20 cellular contexts compared by ENCODE assay signal in genomic region chr3:13800064-13800463, GRCh38.
DNase-seq lines count a peak whose midpoint lies in the region; ATAC-seq and TF ChIP-seq lines count a peak whose summit lies in the region.
"Had no signal": no experiment of that assay in that cellular context is flagged by ENCODE, and none has a peak within 500 bp of the region (broad histone marks: within the 10 kb centered on the region; RNA-seq: fewer than 3 reads in every experiment).

No MANE protein-coding gene starts in this region.

- ATAC-seq in body of pancreas (peak; percentile 68), gastroesophageal sphincter (no peak), left cardiac atrium (no peak)

- no peaks in the 10 kb centered on the region for H3F3A ChIP-seq in neural progenitor cell (ENCODE audit: low read depth)

- no peaks in the 10 kb centered on the region for H3K36me3 ChIP-seq in body of pancreas (replicated peaks in 1 of 2; ENCODE audit: insufficient read depth in 1 of 2, low read depth in 2 of 2)
- H3K36me3 ChIP-seq in neural progenitor cell = no peaks in the 10 kb centered on the region
- no peaks in the 10 kb centered on the region for H3K36me3 ChIP-seq in gastroesophageal sphincter
- no peaks in the 10 kb centered on the region for H3K36me3 ChIP-seq in Peyer's patch
- H3K36me3 ChIP-seq: BE2C, BLaER1 had no signal

- no peak overlapping the region for H2AFZ ChIP-seq in neural progenitor cell (replicated peaks)

- H3K27ac Mint-ChIP-seq in neural progenitor cell = peak overlapping the region; percentile 12
- no peak overlapping the region for H3K27ac Mint-ChIP-seq in endothelial cell (ENCODE audit: unreplicated experiment)
- H3K27ac Mint-ChIP-seq: CD4-positive, alpha-beta memory T cell; CD8-positive, alpha-beta memory T cell had no signal

- DNase-seq in body of pancreas (peak; percentile 47 to 75 (median 64)), neural progenitor cell (ENCODE audit: low spot score) (no peak), posterior vena cava (ENCODE audit: low spot score) (peak; percentile 36), endothelial cell (ENCODE audit: low spot score) (no peak), Peyer's patch (no peak), left cardiac atrium (no peak)
- DNase-seq: 8988T; ACHN; BE2C; C1 segment of cervical spinal cord; Caco-2; Calu3; CD4-positive, alpha-beta memory T cell; CD4-positive, CD25-positive, alpha-beta regulatory T cell; DMS79 treated with DMSO at 0.1 percent for 48 hours; GF-D8 had no signal

- H3K27me3 Mint-ChIP-seq in neural progenitor cell (ENCODE audit: insufficient read depth, low read depth) (peaks cover 5% of the 10 kb centered on the region), endothelial cell (ENCODE audit: unreplicated experiment) (peaks cover 4% of the 10 kb centered on the region)
- H3K27me3 Mint-ChIP-seq: CD4-positive, CD25-positive, alpha-beta regulatory T cell had no signal

- no peaks in the 10 kb centered on the region for H4K20me1 ChIP-seq in neural progenitor cell (ENCODE audit: low read depth)
- H4K20me1 ChIP-seq: BLaER1 had no signal

- H3K27me3 ChIP-seq in body of pancreas (no peaks in the 10 kb centered on the region), neural progenitor cell (no peaks in the 10 kb centered on the region), gastroesophageal sphincter (peaks cover 42% of the 10 kb centered on the region), Peyer's patch (no peaks in the 10 kb centered on the region)
- H3K27me3 ChIP-seq: BE2C, BLaER1 had no signal

- H3K27ac ChIP-seq in body of pancreas = no peak overlapping the region
- no peak overlapping the region for H3K27ac ChIP-seq in neural progenitor cell
- no peak overlapping the region for H3K27ac ChIP-seq in gastroesophageal sphincter
- H3K27ac ChIP-seq in Peyer's patch = no peak overlapping the region
- H3K27ac ChIP-seq: BLaER1 had no signal

- H3K9me3 Mint-ChIP-seq in neural progenitor cell (peaks cover 3% of the 10 kb centered on the region), endothelial cell (ENCODE audit: unreplicated experiment) (no peaks in the 10 kb centered on the region)
- H3K9me3 Mint-ChIP-seq: CD8-positive, alpha-beta memory T cell had no signal

- H3K79me2 ChIP-seq in neural progenitor cell (ENCODE audit: low read depth) = no peaks in the 10 kb centered on the region

- WGBS in body of pancreas, 2 donors = 39 to 41% methylated on average over 5 to 6 of the region's 6 CpGs
- 50 to 100% methylated on average over 1 of the region's 6 CpGs for WGBS in gastroesophageal sphincter (ENCODE audit: low coverage in 1 of 2), 2 donors

- no peak overlapping the region for H3K9ac ChIP-seq in neural progenitor cell
- H3K9ac ChIP-seq: BLaER1 had no signal

- TF ChIP-seq EP300 in gastroesophageal sphincter (IDR thresholded peaks at IDR 0.05) = no peak

- peaks cover 14% of the 10 kb centered on the region for H3K4me1 ChIP-seq in body of pancreas
- no peaks in the 10 kb centered on the region for H3K4me1 ChIP-seq in neural progenitor cell
- H3K4me1 ChIP-seq in gastroesophageal sphincter = no peaks in the 10 kb centered on the region
- H3K4me1 ChIP-seq in Peyer's patch = no peaks in the 10 kb centered on the region
- H3K4me1 ChIP-seq: BE2C, Caco-2 had no signal

- no peak overlapping the region for H3K4me3 Mint-ChIP-seq in neural progenitor cell
- H3K4me3 Mint-ChIP-seq in endothelial cell (ENCODE audit: unreplicated experiment) = no peak overlapping the region
- H3K4me3 Mint-ChIP-seq: CD4-positive, alpha-beta memory T cell; CD4-positive, CD25-positive, alpha-beta regulatory T cell; CD8-positive, alpha-beta memory T cell had no signal

- H3K4me2 ChIP-seq in neural progenitor cell = no peak overlapping the region
- H3K4me2 ChIP-seq: BLaER1 had no signal

- no peak for TF ChIP-seq POLR2A in body of pancreas (IDR thresholded peaks at IDR 0.05)
- TF ChIP-seq POLR2A in gastroesophageal sphincter (IDR thresholded peaks at IDR 0.05) = no peak
- TF ChIP-seq POLR2A in Peyer's patch (IDR thresholded peaks at IDR 0.05) = no peak

- no peak for TF ChIP-seq CTCF in body of pancreas (IDR thresholded peaks at IDR 0.05)
- TF ChIP-seq CTCF in neural progenitor cell (IDR thresholded peaks at IDR 0.05) = no peak
- no peak for TF ChIP-seq CTCF in endothelial cell (IDR thresholded peaks at IDR 0.05; ENCODE audit: unreplicated experiment)
- TF ChIP-seq CTCF in gastroesophageal sphincter (IDR thresholded peaks at IDR 0.05) = no peak
- no peak for TF ChIP-seq CTCF in Peyer's patch (IDR thresholded peaks at IDR 0.05)

- H3K4me3 ChIP-seq in body of pancreas = no peak overlapping the region
- no peak overlapping the region for H3K4me3 ChIP-seq in neural progenitor cell
- H3K4me3 ChIP-seq in gastroesophageal sphincter = no peak overlapping the region
- no peak overlapping the region for H3K4me3 ChIP-seq in Peyer's patch
- H3K4me3 ChIP-seq: BLaER1 had no signal

- H3K36me3 Mint-ChIP-seq in neural progenitor cell = no peaks in the 10 kb centered on the region
- no peaks in the 10 kb centered on the region for H3K36me3 Mint-ChIP-seq in endothelial cell (ENCODE audit: low read depth, unreplicated experiment)
- H3K36me3 Mint-ChIP-seq: CD14-positive monocyte; CD4-positive, alpha-beta memory T cell; CD4-positive, CD25-positive, alpha-beta regulatory T cell; CD8-positive, alpha-beta memory T cell had no signal

- intact Hi-C loops in body of pancreas (cut with DNase I) (no loop called here), posterior vena cava (cut with DNase I) (no loop called here), left cardiac atrium (cut with DNase I) (no loop called here)

- H3K9me3 ChIP-seq in body of pancreas (no peaks in the 10 kb centered on the region), neural progenitor cell (ENCODE audit: low read depth) (no peaks in the 10 kb centered on the region), gastroesophageal sphincter (peaks cover 0 to 7% (median 0%) of the 10 kb centered on the region in 3 donors), Peyer's patch (no peaks in the 10 kb centered on the region)
- H3K9me3 ChIP-seq: BE2C, BLaER1, Caco-2 had no signal

- H3K4me1 Mint-ChIP-seq in neural progenitor cell (peaks cover 19% of the 10 kb centered on the region), endothelial cell (ENCODE audit: unreplicated experiment) (peaks cover 11% of the 10 kb centered on the region)
- H3K4me1 Mint-ChIP-seq: CD14-positive monocyte; CD4-positive, alpha-beta memory T cell; CD4-positive, CD25-positive, alpha-beta regulatory T cell; CD8-positive, alpha-beta memory T cell had no signal

Comparison
In these comparisons a context has a peak if more than half of its experiments do, and no peak if none do; other contexts are left out.
1. DNase-seq: peak in body of pancreas (4 of 4) and posterior vena cava (single experiment); none in neural progenitor cell (single experiment), endothelial cell (single experiment), Peyer's patch (0 of 3) and left cardiac atrium (single experiment).